In the genomic region with DNA sequence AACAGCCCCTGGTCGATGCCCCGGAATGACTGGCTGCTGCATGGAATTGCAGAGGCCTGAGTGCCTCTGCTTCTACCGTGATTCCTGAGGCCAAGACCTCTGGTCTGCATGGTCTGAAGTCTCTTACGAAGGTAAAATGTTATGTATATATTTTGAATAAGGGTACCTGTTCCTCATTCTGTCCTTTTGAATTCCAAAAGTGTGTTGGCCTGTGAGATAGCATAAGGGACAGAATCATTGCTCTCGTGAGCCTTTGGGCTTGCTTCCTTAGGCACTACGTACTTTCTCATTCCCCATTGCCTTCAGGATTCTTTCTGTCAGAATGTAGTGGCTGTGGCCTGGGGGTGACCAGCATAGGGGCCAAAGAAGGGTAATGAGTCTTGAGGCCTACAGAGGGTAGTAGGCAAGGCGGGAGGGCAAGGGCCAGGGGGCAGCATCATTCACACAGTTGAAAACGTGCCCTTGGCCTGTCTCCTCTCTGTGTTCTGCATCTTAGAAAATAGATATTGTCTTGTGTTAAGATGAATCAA, we compare ENCODE assay signal across 18 cellular contexts. TPM values are rescaled to one million over a fixed set of nuclear protein-coding genes. Genes with fewer than 3 reads are reported as not detected.
DNase-seq lines count a peak whose midpoint lies in the region; ATAC-seq and TF ChIP-seq lines count a peak whose summit lies in the region.
"Had no signal": no experiment of that assay in that cellular context is flagged by ENCODE, and none has a peak within 500 bp of the region (broad histone marks: within the 10 kb centered on the region; RNA-seq: fewer than 3 reads in every experiment).

No MANE protein-coding gene starts in this region.

- H3K36me3 Mint-ChIP-seq in endodermal cell (ENCODE audit: low read depth) (peaks cover 11% of the 10 kb centered on the region), Caco-2 (ENCODE audit: insufficient read depth, unreplicated experiment) (peaks cover 6% of the 10 kb centered on the region)
- peaks cover 51% of the 10 kb centered on the region for H3K36me3 Mint-ChIP-seq in stimulated activated effector memory CD8-positive, alpha-beta T cell treated with anti-CD3 and anti-CD28 coated beads, Interleukin-12 subunit alpha, Interleukin-12 subunit beta, amount 100 ng/mL, for 72 hours

- peak overlapping the region; percentile 52 for H3K27ac Mint-ChIP-seq in endodermal cell
- H3K27ac Mint-ChIP-seq in stimulated activated effector memory CD8-positive, alpha-beta T cell treated with anti-CD3 and anti-CD28 coated beads, Interleukin-12 subunit alpha, Interleukin-12 subunit beta, amount 100 ng/mL, for 72 hours, result peak overlapping the region; percentile 11
- no peak overlapping the region for H3K27ac Mint-ChIP-seq in Caco-2 (ENCODE audit: unreplicated experiment)

- H3K4me1 ChIP-seq in endodermal cell (ENCODE audit: control insufficient read depth, insufficient read depth, low read length), result no peaks in the 10 kb centered on the region
- no peaks in the 10 kb centered on the region for H3K4me1 ChIP-seq in aorta (ENCODE audit: control insufficient read depth in 1 of 2, insufficient read depth in 2 of 2, low read length in 2 of 2)
- H3K4me1 ChIP-seq in Caco-2, result peaks cover 12% of the 10 kb centered on the region

- H3K9me3 Mint-ChIP-seq in endodermal cell (peaks cover 19% of the 10 kb centered on the region), Caco-2 (ENCODE audit: unreplicated experiment) (no peaks in the 10 kb centered on the region)
- no peaks in the 10 kb centered on the region for H3K9me3 Mint-ChIP-seq in stimulated activated effector memory CD8-positive, alpha-beta T cell treated with anti-CD3 and anti-CD28 coated beads, Interleukin-12 subunit alpha, Interleukin-12 subunit beta, amount 100 ng/mL, for 72 hours

- H3K4me3 ChIP-seq in H7 (ENCODE audit: insufficient read depth, low read depth, low read length) (no peak overlapping the region), endodermal cell (ENCODE audit: low read length) (no peak overlapping the region), aorta (ENCODE audit: low read length in 2 of 2) (no peak overlapping the region), Caco-2 (ENCODE audit: low read depth, low read length) (no peak overlapping the region)
- H3K4me3 ChIP-seq: BLaER1 treated with 17β-estradiol and CSF1 and Interleukin-3, amounts not matched to agents 10 nM and 100 nM; MG63; SJSA1 had no signal

- POLR2A ChIA-PET in Caco-2 (lab: Charles Lee), result no interaction called here

- BruUV-seq in Caco-2 (replicated peaks; lab: Mats Ljungman, UMichigan), result no TSS peak

- H3K36me3 ChIP-seq in H7 (replicated peaks; ENCODE audit: control insufficient read depth, insufficient read depth, low read length) (no peaks in the 10 kb centered on the region), endodermal cell (ENCODE audit: control insufficient read depth, insufficient read depth, low read length) (no peaks in the 10 kb centered on the region), aorta (ENCODE audit: control insufficient read depth in 1 of 2, insufficient read depth in 2 of 2, low read length in 1 of 2) (no peaks in the 10 kb centered on the region), Caco-2 (ENCODE audit: control insufficient read depth, insufficient read depth, low read length) (no peaks in the 10 kb centered on the region)
- H3K36me3 ChIP-seq: MG63 had no signal

- H3K9me3 ChIP-seq in endodermal cell (ENCODE audit: control insufficient read depth, low read length), result peaks cover 12% of the 10 kb centered on the region
- H3K9me3 ChIP-seq in aorta (ENCODE audit: control insufficient read depth, low read length), result peaks cover 4% of the 10 kb centered on the region
- H3K9me3 ChIP-seq in Caco-2, result peaks cover 9% of the 10 kb centered on the region
- H3K9me3 ChIP-seq: MG63, SJSA1 had no signal

- CTCF ChIA-PET in Caco-2 (lab: Charles Lee), result no interaction called here

- no peak overlapping the region for H3K9ac ChIP-seq in endodermal cell (ENCODE audit: extremely low read depth, low read length, poor library complexity, severe bottlenecking)
- H3K9ac ChIP-seq: BLaER1 treated with 17β-estradiol and CSF1 and Interleukin-3, amounts not matched to agents 10 nM and 100 nM; KMS-11 had no signal

- no peak overlapping the region for H3K27ac ChIP-seq in endodermal cell (ENCODE audit: low read depth, low read length)
- H3K27ac ChIP-seq in aorta (ENCODE audit: low read depth in 1 of 2, low read length in 2 of 2), result no peak overlapping the region
- H3K27ac ChIP-seq: BLaER1 treated with 17β-estradiol and CSF1 and Interleukin-3, amounts not matched to agents 10 nM and 100 nM; KMS-11 had no signal

- DNase-seq in D341Med (ENCODE audit: low spot score) (peak; percentile 29), H7 (peak; percentile 13), endodermal cell (no peak), aorta (no peak), Caco-2 (no peak)
- no peak for DNase-seq in stimulated activated effector memory CD8-positive, alpha-beta T cell treated with anti-CD3 and anti-CD28 coated beads, Interleukin-12 subunit alpha, Interleukin-12 subunit beta, amount 100 ng/mL, for 72 hours (ENCODE audit: low spot score in 2 of 2)
- DNase-seq: COR-L47, DMS53, MG63, NCI-H1105, NCI-H187, NCI-H69, PC-3 had no signal

- 85 to 90% methylated on average over 7 to 8 of the region's 8 CpGs for WGBS in endodermal cell (ENCODE audit: insufficient coverage in 1 of 2, insufficient read length in 1 of 2), 2 experiments
- WGBS in aorta, 2 donors, result 84 to 96% methylated on average over 8 of the region's 8 CpGs

- H3K4me3 Mint-ChIP-seq in endodermal cell (no peak overlapping the region), Caco-2 (ENCODE audit: unreplicated experiment) (no peak overlapping the region)
- H3K4me3 Mint-ChIP-seq in stimulated activated effector memory CD8-positive, alpha-beta T cell treated with anti-CD3 and anti-CD28 coated beads, Interleukin-12 subunit alpha, Interleukin-12 subunit beta, amount 100 ng/mL, for 72 hours, result no peak overlapping the region

- peaks cover 9% of the 10 kb centered on the region for H3K4me1 Mint-ChIP-seq in endodermal cell
- H3K4me1 Mint-ChIP-seq in stimulated activated effector memory CD8-positive, alpha-beta T cell treated with anti-CD3 and anti-CD28 coated beads, Interleukin-12 subunit alpha, Interleukin-12 subunit beta, amount 100 ng/mL, for 72 hours, result peaks cover 50% of the 10 kb centered on the region
- H3K4me1 Mint-ChIP-seq in Caco-2 (ENCODE audit: low read depth, unreplicated experiment), result no peaks in the 10 kb centered on the region

- H3K27me3 Mint-ChIP-seq in endodermal cell (ENCODE audit: insufficient read depth) (no peaks in the 10 kb centered on the region), Caco-2 (ENCODE audit: insufficient read depth, unreplicated experiment) (no peaks in the 10 kb centered on the region)

- intact Hi-C loops in aorta (cut with DNase I) (no loop called here), Caco-2 (cut with micrococcal nuclease; ENCODE audit: unreplicated experiment) (no loop called here)

- no peak for TF ChIP-seq CTCF in endodermal cell (conservative IDR thresholded peaks at IDR 0.05)
- no peak for TF ChIP-seq CTCF in Caco-2 (IDR thresholded peaks at IDR 0.05; ENCODE audit: insufficient read depth in 1 of 2, low read depth in 1 of 2, low read length in 1 of 2, severe bottlenecking in 1 of 2, unreplicated experiment in 1 of 2)

- no peak for ATAC-seq in stimulated activated effector memory CD8-positive, alpha-beta T cell treated with anti-CD3 and anti-CD28 coated beads, Interleukin-12 subunit alpha, Interleukin-12 subunit beta, amount 100 ng/mL, for 72 hours
- ATAC-seq in aorta (ENCODE audit: low FRiP score) (no peak), GM18870 (IDR thresholded peaks at IDR 0.05; ENCODE audit: unreplicated experiment) (no peak)
- ATAC-seq: HepG2, PC-3 had no signal

- no peaks in the 10 kb centered on the region for H3K27me3 ChIP-seq in H7 (ENCODE audit: control insufficient read depth, insufficient read depth, low read length)
- no peaks in the 10 kb centered on the region for H3K27me3 ChIP-seq in endodermal cell (ENCODE audit: control insufficient read depth, insufficient read depth, low read length, poor library complexity, severe bottlenecking)
- H3K27me3 ChIP-seq in aorta (ENCODE audit: control insufficient read depth in 1 of 2, insufficient read depth in 2 of 2, low read length in 1 of 2), result no peaks in the 10 kb centered on the region
- no peaks in the 10 kb centered on the region for H3K27me3 ChIP-seq in Caco-2 (replicated peaks; ENCODE audit: control insufficient read depth, insufficient read depth, low read length)
- H3K27me3 ChIP-seq: BLaER1 treated with 17β-estradiol and CSF1 and Interleukin-3, amounts not matched to agents 10 nM and 100 nM; MG63; SJSA1 had no signal

RNA-seq across cellular contexts. Expression of gene TRAF3, which starts 19.5 kb away (rescaled TPM):
- total RNA-seq in H7 (2014; rRNA removed; shearing (Covaris generic)), result 5.5 and 11.5 TPM in 2 replicates
- total RNA-seq in endodermal cell, result 10 to 100 TPM; 16.7 to 23.8 TPM
- polyA plus RNA-seq in endodermal cell (2013, experiment 1 of 2), result 17.5 TPM
- polyA plus RNA-seq in endodermal cell (2013, experiment 2 of 2), result 18.9 TPM
- total RNA-seq in aorta, result 10 to 100 TPM; 18.1 to 32.6 TPM
- 1 to 10 TPM; 3.4 to 5.0 TPM for polyA plus RNA-seq in aorta
- 16.6 and 18.3 TPM in 2 replicates for total RNA-seq in Caco-2 (2022)

Comparison
In these comparisons a context has a peak if more than half of its experiments do, and no peak if none do; other contexts are left out.
1. DNase-seq: peak in D341Med (single experiment) and H7 (single experiment); none in endodermal cell (single experiment), stimulated activated effector memory CD8-positive, alpha-beta T cell treated with anti-CD3 and anti-CD28 coated beads, Interleukin-12 subunit alpha, Interleukin-12 subunit beta, amount 100 ng/mL, for 72 hours (0 of 2), aorta (0 of 2) and Caco-2 (0 of 2).